ENCODE assay signal across 14 cellular contexts in the genomic region with DNA sequence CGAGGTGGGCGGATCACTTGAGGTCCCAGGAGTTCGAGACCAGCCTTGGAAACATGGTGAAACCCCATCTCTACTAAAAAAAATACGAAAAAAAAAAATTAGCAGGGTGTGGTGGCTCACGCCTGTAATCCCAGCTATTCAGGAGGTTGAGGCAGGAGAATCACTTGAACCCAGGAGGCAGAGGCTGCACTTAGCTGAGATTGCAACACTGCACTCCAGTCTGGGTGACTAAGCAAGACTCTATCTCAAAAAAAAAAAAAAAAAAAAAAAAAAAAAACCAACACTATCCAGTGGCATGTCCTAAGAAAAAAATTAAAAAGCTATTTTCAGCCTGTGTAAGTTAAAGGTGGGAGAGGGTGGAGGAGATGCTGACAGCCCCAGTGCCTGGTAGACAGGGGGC.
"Had no signal": no experiment of that assay in that cellular context is flagged by ENCODE, and none has a peak within 500 bp of the region (broad histone marks: within the 10 kb centered on the region; RNA-seq: fewer than 3 reads in every experiment).

No MANE protein-coding gene starts in this region.

- DNase-seq: activated CD4-positive, alpha-beta T cell treated with anti-CD3 and anti-CD28 coated beads, Interleukin-2, amount 50 U/mL, for 4 hours; activated CD4-positive, CD25-positive, alpha-beta regulatory T cell; activated naive CD4-positive, alpha-beta T cell; activated T-cell treated with anti-CD3 and anti-CD28 coated beads, Interleukin-2, amount 50 U/mL, for 72 hours; central memory CD4-positive, alpha-beta T cell; effector memory CD4-positive, alpha-beta T cell; foreskin melanocyte; head of caudate nucleus; left colon; mucosa of descending colon; naive thymus-derived CD8-positive, alpha-beta T cell; retina; transverse colon had no signal

- ATAC-seq: activated T-cell treated with anti-CD3 and anti-CD28 coated beads, Interleukin-2, amount 50 U/mL, for 72 hours; left colon; mucosa of descending colon; naive thymus-derived CD8-positive, alpha-beta T cell had no signal

- H3K4me3 ChIP-seq: mucosa of descending colon, skin epidermis, transverse colon had no signal
